In the genomic region with DNA sequence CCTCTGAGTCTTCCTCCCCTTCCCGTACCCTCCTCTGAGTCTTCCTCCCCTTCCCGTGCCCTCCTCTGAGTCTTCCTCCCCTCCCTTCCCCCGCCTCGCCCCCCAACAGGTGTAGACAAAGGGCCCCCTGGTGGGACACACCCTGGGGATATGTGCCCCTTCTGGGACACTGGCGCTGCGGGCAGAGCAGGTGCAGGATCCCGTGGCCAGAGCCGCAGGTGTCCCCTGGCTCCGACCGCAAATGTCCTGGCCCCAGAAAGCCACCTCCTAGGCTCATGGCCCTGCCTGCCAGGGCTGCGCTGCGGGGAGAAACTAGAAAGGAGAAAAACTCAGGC, we compare ENCODE assay signal across 27 cellular contexts. TPM values are rescaled to one million over a fixed set of nuclear protein-coding genes. Genes with fewer than 3 reads are reported as not detected.
"Had no signal": no experiment of that assay in that cellular context is flagged by ENCODE, and none has a peak within 500 bp of the region (broad histone marks: within the 10 kb centered on the region; RNA-seq: fewer than 3 reads in every experiment).

No MANE protein-coding gene starts in this region.

- H3K4me3 Mint-ChIP-seq: activated CD4-positive, alpha-beta memory T cell treated with anti-CD3 and anti-CD28 coated beads for 36 hours; activated CD4-positive, alpha-beta T cell treated with anti-CD3 and anti-CD28 coated beads, Interleukin-2, amount 10 ng/mL, durations not matched to agents 24 days and 14 days; activated naive CD4-positive, alpha-beta T cell treated with anti-CD3 and anti-CD28 coated beads, Interleukin-2, amount 50 U/mL, for 24 hours; activated naive CD8-positive, alpha-beta T cell treated with anti-CD3 and anti-CD28 coated beads, Interleukin-2, amount 50 U/mL, for 24 hours; natural killer cell; neural progenitor cell; T-helper 1 cell treated with Interleukin-12 subunit alpha and Interleukin-12 subunit beta and Interleukin-4 antibody, amounts not matched to agents 30 μg/mL and 1 μg/mL, for 36 hours had no signal

- H3K9me3 Mint-ChIP-seq: activated CD4-positive, alpha-beta memory T cell treated with anti-CD3 and anti-CD28 coated beads for 36 hours; activated CD4-positive, alpha-beta T cell treated with anti-CD3 and anti-CD28 coated beads, Interleukin-2, amount 10 ng/mL, durations not matched to agents 24 days and 14 days; activated naive CD4-positive, alpha-beta T cell treated with anti-CD3 and anti-CD28 coated beads, Interleukin-2, amount 50 U/mL, for 24 hours; activated naive CD8-positive, alpha-beta T cell treated with anti-CD3 and anti-CD28 coated beads, Interleukin-2, amount 50 U/mL, for 24 hours; natural killer cell; neural progenitor cell; T-helper 1 cell treated with Interleukin-12 subunit alpha and Interleukin-12 subunit beta and Interleukin-4 antibody, amounts not matched to agents 30 μg/mL and 1 μg/mL, for 36 hours; type B pancreatic cell had no signal

- H3K27ac Mint-ChIP-seq: activated CD4-positive, alpha-beta memory T cell treated with anti-CD3 and anti-CD28 coated beads for 36 hours; activated CD4-positive, alpha-beta T cell treated with anti-CD3 and anti-CD28 coated beads, Interleukin-2, amount 10 ng/mL, durations not matched to agents 24 days and 14 days; activated naive CD4-positive, alpha-beta T cell treated with anti-CD3 and anti-CD28 coated beads, Interleukin-2, amount 50 U/mL, for 24 hours; activated naive CD8-positive, alpha-beta T cell treated with anti-CD3 and anti-CD28 coated beads, Interleukin-2, amount 50 U/mL, for 24 hours; natural killer cell; T-helper 1 cell treated with Interleukin-12 subunit alpha and Interleukin-12 subunit beta and Interleukin-4 antibody, amounts not matched to agents 30 μg/mL and 1 μg/mL, for 36 hours; type B pancreatic cell had no signal

- H3K27ac ChIP-seq: epithelial cell of prostate, esophagus squamous epithelium, gastrocnemius medialis, left lung, lower lobe of right lung, neural progenitor cell, right atrium auricular region, testis, uterus, VCaP had no signal

- H3K36me3 Mint-ChIP-seq: activated CD4-positive, alpha-beta memory T cell treated with anti-CD3 and anti-CD28 coated beads for 36 hours; activated naive CD4-positive, alpha-beta T cell treated with anti-CD3 and anti-CD28 coated beads, Interleukin-2, amount 50 U/mL, for 24 hours; natural killer cell; neural progenitor cell had no signal

- ATAC-seq: gastrocnemius medialis, left lung, lower lobe of right lung, natural killer cell had no signal

- H3K9me3 ChIP-seq: body of pancreas, esophagus squamous epithelium, gastrocnemius medialis, left lung, lower lobe of right lung, right atrium auricular region, testis, uterus had no signal

- H3K27me3 ChIP-seq: body of pancreas, neural progenitor cell, right atrium auricular region, testis, uterus had no signal

- H3K4me3 ChIP-seq: body of pancreas, esophagus squamous epithelium, gastrocnemius medialis, left lung, lower lobe of right lung, neural progenitor cell, right atrium auricular region, testis, uterus had no signal

- H3K4me1 ChIP-seq: body of pancreas, gastrocnemius medialis, left lung, lower lobe of right lung, right atrium auricular region had no signal

- H3K36me3 ChIP-seq: esophagus squamous epithelium, gastrocnemius medialis, left lung, neural progenitor cell, right atrium auricular region, uterus had no signal

- H3K27me3 Mint-ChIP-seq: activated CD4-positive, alpha-beta T cell treated with anti-CD3 and anti-CD28 coated beads, Interleukin-2, amount 10 ng/mL, durations not matched to agents 24 days and 14 days; activated naive CD4-positive, alpha-beta T cell treated with anti-CD3 and anti-CD28 coated beads, Interleukin-2, amount 50 U/mL, for 24 hours had no signal

- DNase-seq: activated CD4-positive, alpha-beta memory T cell treated with anti-CD3 and anti-CD28 coated beads for 36 hours; activated CD4-positive, alpha-beta T cell treated with anti-CD3 and anti-CD28 coated beads, Interleukin-2, amount 10 ng/mL, durations not matched to agents 24 days and 14 days; activated CD4-positive, CD25-positive, alpha-beta regulatory T cell treated with anti-CD3 and anti-CD28 coated beads, Interleukin-2, amount 50 U/mL, for 72 hours; activated CD8-positive, alpha-beta memory T cell treated with anti-CD3 and anti-CD28 coated beads, Interleukin-2, amount 50 U/mL, for 4 hours; activated gamma-delta T cell; activated naive CD8-positive, alpha-beta T cell treated with anti-CD3 and anti-CD28 coated beads, Interleukin-2, amount 50 U/mL, for 24 hours; activated T-cell treated with anti-CD3 and anti-CD28 coated beads, Interleukin-2, amount 50 U/mL, for 1 hour; body of pancreas; effector CD8-positive, alpha-beta T cell; esophagus squamous epithelium; gastrocnemius medialis; left lung; lower lobe of right lung; natural killer cell; stimulated activated CD4-positive, alpha-beta T cell treated with anti-CD3 and anti-CD28 coated beads, Interleukin-2, amount 100 ng/mL, for 48 hours; stimulated activated naive CD4-positive, alpha-beta T cell treated with Interleukin-2 at 50 U/mL for 16 hours; T-helper 9 cell; testis had no signal

- H3K4me1 Mint-ChIP-seq: activated CD4-positive, alpha-beta T cell treated with anti-CD3 and anti-CD28 coated beads, Interleukin-2, amount 10 ng/mL, durations not matched to agents 24 days and 14 days; activated naive CD4-positive, alpha-beta T cell treated with anti-CD3 and anti-CD28 coated beads, Interleukin-2, amount 50 U/mL, for 24 hours; activated naive CD8-positive, alpha-beta T cell treated with anti-CD3 and anti-CD28 coated beads, Interleukin-2, amount 50 U/mL, for 24 hours; natural killer cell had no signal

RNA-seq across cellular contexts. Expression of a gene that starts 51.5 kb away (rescaled TPM):
- total RNA-seq: activated CD4-positive, alpha-beta T cell treated with anti-CD3 and anti-CD28 coated beads, Interleukin-2, amount 10 ng/mL, durations not matched to agents 24 days and 14 days; mononuclear cell; natural killer cell had no signal
